In genomic region chr7:151590801-151591771, GRCh38 we compare ENCODE assay signal across 21 cellular contexts.
DNase-seq lines count a peak whose midpoint lies in the region; ATAC-seq and TF ChIP-seq lines count a peak whose summit lies in the region.
"Had no signal": no experiment of that assay in that cellular context is flagged by ENCODE, and none has a peak within 500 bp of the region (broad histone marks: within the 10 kb centered on the region; RNA-seq: fewer than 3 reads in every experiment).

No MANE protein-coding gene starts in this region.

- H3K4me3 ChIP-seq in heart right ventricle: no peak overlapping the region
- H3K4me3 ChIP-seq in sigmoid colon: no peak overlapping the region
- H3K4me3 ChIP-seq: A549, ovary had no signal

- intact Hi-C loops in heart right ventricle (cut with DNase I): no loop called here
- intact Hi-C loops in cardiac septum (cut with DNase I): no loop called here
- intact Hi-C loops in sigmoid colon (cut with DNase I): no loop called here

- TF ChIP-seq CTCF in heart right ventricle (IDR thresholded peaks at IDR 0.05) (no peak), sigmoid colon (IDR thresholded peaks at IDR 0.05) (no peak)

- peaks cover 23% of the 10 kb centered on the region for H3K36me3 Mint-ChIP-seq in memory B cell

- H3K27me3 Mint-ChIP-seq in memory B cell: no peaks in the 10 kb centered on the region
- H3K27me3 Mint-ChIP-seq: stimulated activated naive CD8-positive, alpha-beta T cell treated with anti-CD3 and anti-CD28 coated beads, Interleukin-15, amount 100 ng/mL, for 72 hours had no signal

- no peak overlapping the region for H3K27ac Mint-ChIP-seq in memory B cell
- H3K27ac Mint-ChIP-seq: activated T-helper 1 cell treated with anti-CD3 and anti-CD28 coated beads, Interleukin-12 subunit alpha, Interleukin-12 subunit beta, Interleukin-2, Interleukin-4 antibody, amounts not matched to agents 30 ng/mL and 10 ng/mL and 1 ng/mL, durations not matched to agents 14 hours and 24 hours and 36 hours had no signal

- H3K4me3 Mint-ChIP-seq in memory B cell: peak overlapping the region; percentile 40
- H3K4me3 Mint-ChIP-seq: activated T-helper 1 cell treated with anti-CD3 and anti-CD28 coated beads, Interleukin-12 subunit alpha, Interleukin-12 subunit beta, Interleukin-2, Interleukin-4 antibody, amounts not matched to agents 30 ng/mL and 10 ng/mL and 1 ng/mL, durations not matched to agents 14 hours and 24 hours and 36 hours; CD14-positive monocyte; stimulated activated naive CD8-positive, alpha-beta T cell treated with anti-CD3 and anti-CD28 coated beads, Interleukin-15, amount 100 ng/mL, for 72 hours had no signal

- 75 to 87% methylated on average over 20 of the region's 20 CpGs for whole genome bisulfite sequencing in heart right ventricle, 2 donors
- WGBS in sigmoid colon, 2 donors: 87 to 93% methylated on average over 20 of the region's 20 CpGs

- no peak overlapping the region for H3K27ac ChIP-seq in heart right ventricle
- H3K27ac ChIP-seq in sigmoid colon: no peak overlapping the region
- H3K27ac ChIP-seq: A549, brain microvascular endothelial cell, KMS-11, ovary had no signal

- H3K9me3 Mint-ChIP-seq in memory B cell: no peaks in the 10 kb centered on the region
- H3K9me3 Mint-ChIP-seq: activated T-helper 1 cell treated with anti-CD3 and anti-CD28 coated beads, Interleukin-12 subunit alpha, Interleukin-12 subunit beta, Interleukin-2, Interleukin-4 antibody, amounts not matched to agents 30 ng/mL and 10 ng/mL and 1 ng/mL, durations not matched to agents 14 hours and 24 hours and 36 hours; stimulated activated naive CD8-positive, alpha-beta T cell treated with anti-CD3 and anti-CD28 coated beads, Interleukin-15, amount 100 ng/mL, for 72 hours had no signal

- H3K9me3 ChIP-seq in heart right ventricle (no peaks in the 10 kb centered on the region), sigmoid colon (no peaks in the 10 kb centered on the region)
- H3K9me3 ChIP-seq: A549, ovary, SK-N-SH had no signal

- H3K4me1 Mint-ChIP-seq in memory B cell: peaks cover 18% of the 10 kb centered on the region
- H3K4me1 Mint-ChIP-seq: CD14-positive monocyte; stimulated activated naive CD8-positive, alpha-beta T cell treated with anti-CD3 and anti-CD28 coated beads, Interleukin-15, amount 100 ng/mL, for 72 hours had no signal

- no peak for TF ChIP-seq POLR2A in sigmoid colon (IDR thresholded peaks at IDR 0.05)

- no peaks in the 10 kb centered on the region for H3K27me3 ChIP-seq in heart right ventricle
- no peaks in the 10 kb centered on the region for H3K27me3 ChIP-seq in sigmoid colon
- H3K27me3 ChIP-seq: brain microvascular endothelial cell, ovary had no signal

- no peak for TF ChIP-seq EP300 in sigmoid colon (IDR thresholded peaks at IDR 0.05)

- H3K4me1 ChIP-seq in heart right ventricle (peaks cover 0 to 35% (median 8%) of the 10 kb centered on the region in 9 donors), sigmoid colon (peaks cover 0 to 22% (median 16%) of the 10 kb centered on the region in 4 donors)

- ATAC-seq in heart right ventricle (peak in 5 of 8 donors; percentile 4 to 43 (median 39)), memory B cell (ENCODE audit: low read depth) (no peak), GM18873 (IDR thresholded peaks at IDR 0.05; ENCODE audit: low FRiP score, unreplicated experiment) (no peak)
- ATAC-seq: stimulated activated naive CD8-positive, alpha-beta T cell treated with anti-CD3 and anti-CD28 coated beads, Interleukin-15, amount 100 ng/mL, for 72 hours had no signal

- DNase-seq in heart right ventricle (no peak), cardiac septum (ENCODE audit: low spot score) (no peak), dermis blood vessel endothelial cell (peak; percentile 10), memory B cell (ENCODE audit: low spot score in 2 of 2) (no peak), T-helper 1 cell (no peak), iPS-NIHi11 (ENCODE audit: low spot score) (no peak), sigmoid colon (no peak)
- DNase-seq: activated CD4-positive, CD25-positive, alpha-beta regulatory T cell treated with anti-CD3 and anti-CD28 coated beads, Interleukin-2, amount 50 U/mL, for 72 hours; brain microvascular endothelial cell; DMS 273 treated with DMSO at 0.1 percent for 48 hours; hypothalamus; kidney glomerular epithelial cell; NCI-H187 treated with DMSO at 0.1 percent for 48 hours; ovary; SK-N-SH; stimulated activated naive CD8-positive, alpha-beta T cell treated with anti-CD3 and anti-CD28 coated beads, Interleukin-15, amount 100 ng/mL, for 72 hours had no signal

- H3K36me3 ChIP-seq in heart right ventricle: peaks cover 0 to 51% (median 0%) of the 10 kb centered on the region in 9 donors
- H3K36me3 ChIP-seq in sigmoid colon: peaks cover 0 to 11% (median 0%) of the 10 kb centered on the region in 4 donors
- H3K36me3 ChIP-seq: ovary had no signal

Comparison
In these comparisons a context has a peak if more than half of its experiments do, and no peak if none do; other contexts are left out.
1. ATAC-seq: peak in heart right ventricle (5 of 8); none in memory B cell (single experiment) and GM18873 (single experiment).